ENCODE assay signal across 34 cellular contexts in genomic region chr2:165157160-165157559, GRCh38. TPM values are rescaled to one million over a fixed set of nuclear protein-coding genes. Genes with fewer than 3 reads are reported as not detected.
"Had no signal": no experiment of that assay in that cellular context is flagged by ENCODE, and none has a peak within 500 bp of the region (broad histone marks: within the 10 kb centered on the region; RNA-seq: fewer than 3 reads in every experiment).

No MANE protein-coding gene starts in this region.

- DNase-seq: activated effector memory CD4-positive, alpha-beta T cell treated with anti-CD3 and anti-CD28 coated beads, Interleukin-2, amount 50 U/mL, for 16 hours; activated effector memory CD4-positive, alpha-beta T cell treated with Interleukin-2 at 50 U/mL for 16 hours; activated gamma-delta T cell; activated gamma-delta T cell treated with Interleukin-2 at 50 U/mL for 16 hours; activated naive CD4-positive, alpha-beta T cell; activated naive CD4-positive, alpha-beta T cell treated with anti-CD3 and anti-CD28 coated beads for 36 hours; activated naive CD4-positive, alpha-beta T cell treated with anti-CD3 and anti-CD28 coated beads, Interleukin-2, amount 10 ng/mL, durations not matched to agents 7 days and 5 days; activated naive CD4-positive, alpha-beta T cell treated with anti-CD3 and anti-CD28 coated beads, Interleukin-2, amount 50 U/mL, for 16 hours; activated naive CD4-positive, alpha-beta T cell treated with Interleukin-2 at 50 U/mL for 16 hours; activated naive CD8-positive, alpha-beta T cell treated with anti-CD3 and anti-CD28 coated beads for 36 hours; activated naive CD8-positive, alpha-beta T cell treated with anti-CD3 and anti-CD28 coated beads, Interleukin-2, amount 10 ng/mL, durations not matched to agents 7 days and 5 days; activated naive CD8-positive, alpha-beta T cell treated with anti-CD3 and anti-CD28 coated beads, Interleukin-2, amount 50 U/mL, for 24 hours; activated T-cell treated with anti-CD3 and anti-CD28 coated beads, Interleukin-2, amount 50 U/mL, for 24 hours; activated T-cell treated with anti-CD3 and anti-CD28 coated beads, Interleukin-2, amount 50 U/mL, for 4 hours; activated T-cell treated with anti-CD3 and anti-CD28 coated beads, Interleukin-2, amount 50 U/mL, for 48 hours; activated T-cell treated with anti-CD3 and anti-CD28 coated beads, Interleukin-2, amount 50 U/mL, for 72 hours; adrenal gland; amniotic stem cell; amygdala; anterior cingulate cortex; aorta; body of pancreas; brain microvascular endothelial cell; caudate nucleus; central memory CD4-positive, alpha-beta T cell; cerebellar nuclear complex had no signal

- FAIRE-seq: astrocyte, bronchial epithelial cell had no signal

- H3K36me3 ChIP-seq: adrenal gland, ascending aorta, brain microvascular endothelial cell, breast epithelium, cardiac muscle cell had no signal

- H3K4me3 ChIP-seq: adrenal gland, ascending aorta, body of pancreas, breast epithelium, cardiac muscle cell had no signal

- ATAC-seq: activated naive CD4-positive, alpha-beta T cell treated with anti-CD3 and anti-CD28 coated beads, Interleukin-2, amount 50 U/mL, for 72 hours; activated naive CD8-positive, alpha-beta T cell treated with anti-CD3 and anti-CD28 coated beads, Interleukin-2, amount 50 U/mL, for 24 hours; activated T-cell treated with anti-CD3 and anti-CD28 coated beads, Interleukin-2, amount 50 U/mL, for 4 hours; activated T-cell treated with anti-CD3 and anti-CD28 coated beads, Interleukin-2, amount 50 U/mL, for 72 hours; activated T-helper 17 cell treated with anti-CD3 and anti-CD28 coated beads, Interleukin-2, amount 50 U/mL, for 72 hours; body of pancreas had no signal

- H3K27me3 ChIP-seq: adrenal gland, ascending aorta, body of pancreas, brain microvascular endothelial cell, breast epithelium, cardiac muscle cell had no signal

- H3K27ac ChIP-seq: adrenal gland, ascending aorta, body of pancreas, brain microvascular endothelial cell, breast epithelium, cardiac muscle cell had no signal

- H3K4me1 ChIP-seq: adrenal gland, ascending aorta, body of pancreas, breast epithelium had no signal

- H3K9me3 ChIP-seq: adrenal gland, ascending aorta, body of pancreas, breast epithelium had no signal

RNA-seq across cellular contexts. Expression of gene SCN3A, which starts 46.7 kb away (rescaled TPM):
- total RNA-seq: activated naive CD8-positive, alpha-beta T cell treated with anti-CD3 and anti-CD28 coated beads, Interleukin-2, amount 10 ng/mL, durations not matched to agents 7 days and 5 days; activated T-cell treated with anti-CD3 and anti-CD28 coated beads, Interleukin-2, amount 50 U/mL, for 4 hours; activated T-helper 1 cell treated with anti-CD3 and anti-CD28 coated beads, Interleukin-12 subunit alpha, Interleukin-12 subunit beta, Interleukin-2, Interleukin-4 antibody, amounts not matched to agents 30 ng/mL and 10 ng/mL and 1 ng/mL, durations not matched to agents 14 hours and 24 hours and 36 hours; activated T-helper 17 cell treated with anti-CD3 and anti-CD28 coated beads, Interleukin-2, amount 50 U/mL, for 72 hours; bronchial epithelial cell had no signal
- polyA plus RNA-seq: cardiac muscle cell had no signal
